In the genomic region with DNA sequence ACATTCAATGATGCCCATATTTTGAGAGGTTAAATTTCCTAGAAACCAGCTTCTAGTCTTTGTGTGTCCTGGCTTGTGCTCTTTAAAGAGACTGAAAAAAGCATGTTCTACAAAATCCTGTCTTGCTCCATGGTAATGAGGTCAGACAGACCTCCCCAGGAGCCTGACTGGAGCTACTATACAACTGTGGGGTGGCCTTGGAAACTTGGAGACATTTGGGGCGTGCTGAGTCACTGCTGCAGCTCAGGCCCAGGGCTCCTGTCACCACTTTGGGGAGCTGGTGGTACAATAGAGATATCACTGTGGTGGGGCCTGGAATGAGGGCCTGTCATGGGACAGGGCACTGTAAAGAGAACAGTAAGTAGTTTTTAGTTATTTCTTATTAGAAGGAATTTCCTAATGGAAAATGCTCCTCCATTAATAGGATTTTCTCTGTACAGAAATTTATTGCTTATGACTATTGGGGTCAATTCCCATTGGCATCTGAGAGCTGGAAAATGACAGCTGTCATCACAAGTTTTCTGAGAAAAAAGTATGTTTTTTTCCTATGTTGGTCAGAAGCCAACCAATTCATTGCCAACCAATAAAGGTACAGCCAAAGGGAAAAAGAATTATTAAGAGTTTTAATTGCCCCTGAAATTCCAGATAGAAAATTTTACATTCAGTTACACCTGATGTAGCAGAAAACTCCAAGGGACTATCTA, we compare ENCODE assay signal across 11 cellular contexts.
A peak's percentile ranks its signal among the peaks of the same experiment; 100 is the strongest.
DNase-seq lines count a peak whose midpoint lies in the region; ATAC-seq and FAIRE-seq lines count a peak whose summit lies in the region.
"Had no signal": no experiment of that assay in that cellular context is flagged by ENCODE, and none has a peak within 500 bp of the region (broad histone marks: within the 10 kb centered on the region; RNA-seq: fewer than 3 reads in every experiment).

No MANE protein-coding gene starts in this region.

- H2AFZ ChIP-seq in ACC112 (ENCODE audit: low read length, unreplicated experiment), result peak overlapping the region; percentile 57

- H3K27ac ChIP-seq in ACC112 (ENCODE audit: low read depth, low read length) (peak overlapping the region; percentile 76), epithelial cell of prostate (peak overlapping the region; percentile 55)

- no peaks in the 10 kb centered on the region for H3K79me2 ChIP-seq in ACC112 (ENCODE audit: control insufficient read depth, insufficient read depth, low read length, unreplicated experiment)

- DNase-seq in NCI-H226, result peak; percentile 15
- no peak for DNase-seq in epithelial cell of prostate (ENCODE audit: low read depth, low spot score)
- DNase-seq in midbrain (lab: John Stamatoyannopoulos, UW), result peak; percentile 58
- DNase-seq in GM19239 (ENCODE audit: insufficient read length, low spot score), result no peak
- DNase-seq in amniotic stem cell (lab: John Stamatoyannopoulos, UW), result no peak
- no peak for DNase-seq in NCI-H128 (lab: John Stamatoyannopoulos, UW; ENCODE audit: unreplicated experiment)
- DNase-seq: stimulated activated CD4-positive, alpha-beta T cell treated with anti-CD3 and anti-CD28 coated beads, Interleukin-2, amount 100 ng/mL, for 24 hours had no signal

- no peaks in the 10 kb centered on the region for H3K27me3 ChIP-seq in ACC112 (ENCODE audit: insufficient read depth, low read length)
- H3K27me3 ChIP-seq: uterus had no signal

- ATAC-seq in HG02759 (IDR thresholded peaks at IDR 0.05; ENCODE audit: unreplicated experiment), result no peak

- H3K4me3 ChIP-seq in ACC112 (ENCODE audit: low read depth, low read length), result peak overlapping the region; percentile 42
- H3K4me3 ChIP-seq: uterus had no signal

- FAIRE-seq in GM19239 (lab: Jason Lieb, UNC), result no peak
- FAIRE-seq: GM12892 had no signal

- H3K4me1 ChIP-seq in ACC112 (ENCODE audit: control insufficient read depth, insufficient read depth, low read length, unreplicated experiment), result peaks cover 57% of the 10 kb centered on the region

- no peaks in the 10 kb centered on the region for H3K36me3 ChIP-seq in ACC112 (ENCODE audit: insufficient read depth, low read length)
- H3K36me3 ChIP-seq: uterus had no signal

Comparison
In these comparisons a context has a peak if more than half of its experiments do, and no peak if none do; other contexts are left out.
1. DNase-seq: peak in NCI-H226 (single experiment) and midbrain (single experiment); none in epithelial cell of prostate (single experiment), GM19239 (single experiment), amniotic stem cell (single experiment) and NCI-H128 (single experiment).